ENCODE assay signal across 10 cellular contexts in the genomic region with DNA sequence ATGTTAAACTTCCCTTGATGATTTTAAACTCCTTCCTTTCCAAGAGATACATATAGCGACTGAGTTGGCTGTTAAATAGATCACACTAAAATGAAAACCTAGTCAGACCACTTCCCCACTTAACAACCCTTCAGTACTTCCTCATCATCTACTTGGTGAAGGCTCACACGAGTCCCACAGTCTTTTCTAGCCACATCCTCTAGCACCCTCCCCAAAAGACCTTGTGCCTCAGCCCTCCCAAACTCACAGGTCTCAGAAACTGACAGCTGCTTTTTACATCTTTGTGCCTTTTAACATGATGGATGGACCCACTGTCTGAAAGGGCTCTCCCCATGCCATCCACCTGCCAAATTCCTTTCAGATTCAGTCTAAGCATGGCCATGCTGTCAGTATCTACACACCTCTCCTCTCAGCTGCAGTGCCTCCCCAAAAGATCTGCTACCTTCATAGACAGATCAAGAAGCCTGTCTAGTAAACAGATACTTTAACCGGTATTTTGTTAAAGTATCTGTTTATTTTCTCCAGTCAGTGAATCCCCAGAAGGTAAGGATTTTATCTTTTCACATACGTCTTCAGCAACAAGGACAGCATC.
DNase-seq lines count a peak whose midpoint lies in the region; ATAC-seq and TF ChIP-seq lines count a peak whose summit lies in the region.
"Had no signal": no experiment of that assay in that cellular context is flagged by ENCODE, and none has a peak within 500 bp of the region (broad histone marks: within the 10 kb centered on the region; RNA-seq: fewer than 3 reads in every experiment).

No MANE protein-coding gene starts in this region.

- H3K9me3 Mint-ChIP-seq in central memory CD8-positive, alpha-beta T cell = no peaks in the 10 kb centered on the region
- no peaks in the 10 kb centered on the region for H3K9me3 Mint-ChIP-seq in endothelial cell (ENCODE audit: unreplicated experiment)

- TF ChIP-seq CTCF in endothelial cell (IDR thresholded peaks at IDR 0.05; ENCODE audit: unreplicated experiment) = no peak

- in situ Hi-C loops in KBM-7 (cut with MboI; ENCODE audit: low pct_unique_long_range_greater_than_20kb, low sequenced_read_pairs) = no loop called here

- peaks cover 11% of the 10 kb centered on the region for H3K4me1 Mint-ChIP-seq in central memory CD8-positive, alpha-beta T cell
- no peaks in the 10 kb centered on the region for H3K4me1 Mint-ChIP-seq in endothelial cell (ENCODE audit: unreplicated experiment)

- peaks cover 30% of the 10 kb centered on the region for H3K36me3 Mint-ChIP-seq in central memory CD8-positive, alpha-beta T cell (ENCODE audit: insufficient read depth)
- H3K36me3 Mint-ChIP-seq in endothelial cell (ENCODE audit: low read depth, unreplicated experiment) = peaks cover 28% of the 10 kb centered on the region

- peak; percentile 83 for ATAC-seq in GM18519 (IDR thresholded peaks at IDR 0.05; ENCODE audit: low FRiP score, unreplicated experiment)
- peak; percentile 88 for ATAC-seq in GM21515 (IDR thresholded peaks at IDR 0.05; ENCODE audit: unreplicated experiment)
- ATAC-seq in central memory CD8-positive, alpha-beta T cell (replicated peaks; ENCODE audit: extremely low read depth, poor library complexity, severe bottlenecking) = peak; percentile 97
- no peak for ATAC-seq in GM21528 (IDR thresholded peaks at IDR 0.05; ENCODE audit: low FRiP score, unreplicated experiment)
- no peak for ATAC-seq in left lobe of liver

- H3K4me3 Mint-ChIP-seq in central memory CD8-positive, alpha-beta T cell = peak overlapping the region; percentile 2
- no peak overlapping the region for H3K4me3 Mint-ChIP-seq in endothelial cell (ENCODE audit: unreplicated experiment)

- peak; percentile 56 for DNase-seq in KBM-7
- DNase-seq in central memory CD8-positive, alpha-beta T cell (ENCODE audit: low spot score in 2 of 2) = peak in 1 of 2 donors; percentile 12
- DNase-seq in DMS79 treated with DMSO at 0.1 percent for 48 hours (lab: John Stamatoyannopoulos, UW) = no peak
- DNase-seq in left lobe of liver (ENCODE audit: low spot score) = no peak
- no peak for DNase-seq in endothelial cell (ENCODE audit: low spot score)
- DNase-seq: aorta, head of caudate nucleus had no signal

- no peaks in the 10 kb centered on the region for H3K27me3 Mint-ChIP-seq in central memory CD8-positive, alpha-beta T cell
- peaks cover 2% of the 10 kb centered on the region for H3K27me3 Mint-ChIP-seq in endothelial cell (ENCODE audit: unreplicated experiment)

- peak overlapping the region; percentile 16 for H3K27ac Mint-ChIP-seq in central memory CD8-positive, alpha-beta T cell (ENCODE audit: low read depth)
- no peak overlapping the region for H3K27ac Mint-ChIP-seq in endothelial cell (ENCODE audit: unreplicated experiment)

Comparison
In these comparisons a context has a peak if more than half of its experiments do, and no peak if none do; other contexts are left out.
1. ATAC-seq: peak in GM18519 (single experiment), GM21515 (single experiment) and central memory CD8-positive, alpha-beta T cell (single experiment); none in GM21528 (single experiment) and left lobe of liver (single experiment).